In the genomic region with DNA sequence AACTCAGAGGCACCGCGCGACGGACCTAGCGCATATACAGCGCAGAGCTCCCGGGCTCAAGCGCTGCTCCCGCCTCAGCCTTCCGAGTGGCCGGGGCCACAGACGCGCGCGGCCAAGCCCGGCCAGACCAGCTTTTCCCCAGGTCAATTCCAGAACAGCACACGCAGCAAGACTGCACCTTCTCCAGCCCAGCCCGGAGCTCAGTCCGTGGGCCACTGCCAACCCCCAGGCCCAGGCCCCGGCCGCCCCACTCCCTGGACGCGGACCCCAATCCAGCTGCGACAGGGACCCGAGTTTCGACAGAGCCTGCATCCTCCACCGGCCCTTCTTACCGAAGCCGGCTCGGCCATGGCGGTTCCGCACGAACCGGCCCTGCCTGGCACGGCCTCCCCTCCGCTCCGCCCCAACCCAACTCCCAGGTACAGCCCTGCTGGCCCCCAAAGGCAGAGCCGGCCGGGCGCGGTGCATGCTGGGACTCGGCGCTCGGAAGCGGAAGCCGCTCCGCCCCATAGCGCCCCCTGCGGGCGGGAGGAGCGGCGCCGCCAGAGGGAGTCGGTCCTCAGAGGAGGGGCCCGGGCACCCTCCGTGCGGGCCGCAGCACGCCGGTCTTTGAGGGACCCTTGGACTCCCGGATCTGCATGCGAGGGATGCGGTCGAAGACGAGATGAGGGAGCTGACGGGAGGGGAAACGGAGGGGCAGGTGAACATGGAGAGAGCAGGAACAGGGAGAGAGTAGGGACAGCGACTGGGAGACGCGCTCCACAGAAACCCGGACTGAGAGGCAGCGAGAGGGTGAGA, we compare ENCODE assay signal across 8 cellular contexts. TPM values are rescaled to one million over a fixed set of nuclear protein-coding genes. Genes with fewer than 3 reads are reported as not detected.
DNase-seq lines count a peak whose midpoint lies in the region; ATAC-seq and TF ChIP-seq lines count a peak whose summit lies in the region.

A gene with protein sequence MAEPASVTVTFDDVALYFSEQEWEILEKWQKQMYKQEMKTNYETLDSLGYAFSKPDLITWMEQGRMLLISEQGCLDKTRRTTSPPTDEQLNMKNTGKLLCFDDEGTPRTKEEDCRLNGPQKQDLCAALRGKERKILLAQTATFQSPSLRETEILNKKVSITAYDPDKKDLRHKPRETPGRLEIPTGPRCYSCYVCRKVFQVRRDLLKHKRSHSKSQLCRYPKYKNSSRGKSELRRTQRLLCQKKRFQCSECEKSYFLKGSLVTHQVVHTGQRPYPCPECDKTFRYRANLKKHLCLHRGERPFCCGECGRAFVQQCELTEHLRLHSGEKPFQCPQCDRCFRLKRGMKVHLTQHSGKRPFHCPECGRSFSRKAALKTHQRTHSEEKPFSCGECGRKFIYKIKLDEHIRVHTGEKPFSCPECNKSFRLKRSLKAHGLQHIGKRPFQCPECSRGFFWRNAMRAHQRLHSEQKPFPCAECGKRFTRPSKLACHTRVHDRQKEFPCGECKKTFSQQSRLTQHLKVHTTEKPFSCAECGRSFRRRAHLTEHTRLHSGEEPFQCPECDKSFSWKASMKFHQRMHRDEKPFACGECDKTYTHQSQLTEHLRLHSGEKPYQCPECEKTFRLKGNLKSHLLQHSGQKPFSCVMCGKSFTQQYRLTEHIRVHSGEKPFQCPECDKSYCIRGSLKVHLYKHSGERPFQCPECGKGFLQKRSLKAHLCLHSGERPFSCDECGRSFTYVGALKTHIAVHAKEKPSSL (minus strand): TSS at position 461 of the 798 bp plus-strand sequence. CDS start 111 bp downstream, at position 350.

- no peaks in the 10 kb centered on the region for H4K20me1 ChIP-seq in OCI-LY1 (ENCODE audit: insufficient read depth, low read length)

- TF ChIP-seq CTCF in OCI-LY1 (IDR thresholded peaks at IDR 0.05; ENCODE audit: low read length) (peak; percentile 97), epithelial cell of esophagus (IDR thresholded peaks at IDR 0.05; ENCODE audit: insufficient read depth, low read depth, low read length, missing control alignments) (peak; percentile 63)

- H2AFZ ChIP-seq in OCI-LY1 (ENCODE audit: low read length): peak within 1 kb of the TSS; percentile 9; the same call in 1 of the 2 replicates

- H3K36me3 ChIP-seq in HUES64 (ENCODE audit: insufficient read depth, low read length) (peaks cover 13% of the 10 kb centered on the region), OCI-LY1 (ENCODE audit: insufficient read depth, low read length) (peaks cover 17% of the 10 kb centered on the region), mucosa of rectum (ENCODE audit: control insufficient read depth in 2 of 2, insufficient read depth in 2 of 2, low read length in 2 of 2) (peaks cover 0 to 4% of the 10 kb centered on the region in 2 donors)

- WGBS in HUES64: under 1% methylated on average over 72 of the region's 72 CpGs

- peak within 1 kb of the TSS; percentile 93 for H3K9ac ChIP-seq in HUES64 (ENCODE audit: low read depth, low read length)
- peak within 1 kb of the TSS; percentile 86 for H3K9ac ChIP-seq in OCI-LY1 (ENCODE audit: low read length)
- H3K9ac ChIP-seq in mucosa of rectum (ENCODE audit: low read depth in 1 of 2, low read length in 2 of 2): peak within 1 kb of the TSS; percentile 96 to 98

- H3F3A ChIP-seq in OCI-LY1 (ENCODE audit: insufficient read depth, low read length): 0 out of 2 replicates have a peak, but pooled peaks cover 6% of the 10 kb centered on the region

- no peaks in the 10 kb centered on the region for H3K9me2 ChIP-seq in OCI-LY1 (ENCODE audit: low read depth, low read length)

- H3K27me3 ChIP-seq in HUES64 (ENCODE audit: insufficient read depth, low read length) (no peaks in the 10 kb centered on the region), OCI-LY1 (ENCODE audit: insufficient read depth, low read length) (no peaks in the 10 kb centered on the region), mucosa of rectum (ENCODE audit: control insufficient read depth in 2 of 2, insufficient read depth in 2 of 2, low read length in 2 of 2) (no peaks in the 10 kb centered on the region)

- peak within 1 kb of the TSS; percentile 80 for H3K4me3 ChIP-seq in HUES64 (ENCODE audit: low read length)
- H3K4me3 ChIP-seq in OCI-LY1 (ENCODE audit: low read depth, low read length, poor library complexity, severe bottlenecking): peak within 1 kb of the TSS; percentile 83
- peak within 1 kb of the TSS; percentile 97 for H3K4me3 ChIP-seq in epithelial cell of esophagus (ENCODE audit: low read length)
- peak within 1 kb of the TSS; percentile 98 to 99 for H3K4me3 ChIP-seq in mucosa of rectum (ENCODE audit: low read length in 2 of 2)

- H3K9me3 ChIP-seq in HUES64 (ENCODE audit: insufficient read depth, low read depth, low read length) (peaks cover 10% of the 10 kb centered on the region), OCI-LY1 (ENCODE audit: low read length) (peaks cover 9% of the 10 kb centered on the region), mucosa of rectum (ENCODE audit: control insufficient read depth in 2 of 2, low read length in 2 of 2) (peaks cover 0 to 2% of the 10 kb centered on the region in 2 donors)

- ATAC-seq in GM21515 (IDR thresholded peaks at IDR 0.05; ENCODE audit: unreplicated experiment): peak; percentile 82

- H3K4me2 ChIP-seq in OCI-LY1 (ENCODE audit: low read length): peak within 1 kb of the TSS; percentile 90

- DNase-seq in DMS 273 treated with DMSO at 0.1 percent for 48 hours (lab: John Stamatoyannopoulos, UW): peak; percentile 94
- DNase-seq in activated T-cell treated with anti-CD3 and anti-CD28 coated beads for 24 hours (ENCODE audit: low read depth): peak; percentile 94
- peak; percentile 95 for DNase-seq in epithelial cell of esophagus (ENCODE audit: low read depth)
- DNase-seq in stimulated activated CD8-positive, alpha-beta memory T cell treated with anti-CD3 and anti-CD28 coated beads, Interleukin-4, amount 100 ng/mL, for 48 hours: peak; percentile 96

- peak within 1 kb of the TSS; percentile 87 for H3K27ac ChIP-seq in HUES64 (ENCODE audit: low read depth, low read length)
- peak within 1 kb of the TSS; percentile 84 for H3K27ac ChIP-seq in OCI-LY1 (ENCODE audit: low read depth, low read length, poor library complexity, severe bottlenecking)
- H3K27ac ChIP-seq in mucosa of rectum (ENCODE audit: low read depth in 2 of 2, low read length in 2 of 2): peak within 1 kb of the TSS; percentile 89 to 96

- no peaks in the 10 kb centered on the region for H3K79me2 ChIP-seq in OCI-LY1 (ENCODE audit: insufficient read depth, low read length)

- H3K4me1 ChIP-seq in HUES64 (ENCODE audit: insufficient read depth, low read length) (peaks cover 9% of the 10 kb centered on the region), OCI-LY1 (ENCODE audit: insufficient read depth, low read length, severe bottlenecking) (peaks cover 17% of the 10 kb centered on the region), mucosa of rectum (ENCODE audit: control insufficient read depth in 2 of 2, insufficient read depth in 2 of 2, low read length in 2 of 2) (peaks cover 3 to 9% of the 10 kb centered on the region in 2 donors)

RNA-seq across cellular contexts. Expression of the gene that starts here (rescaled TPM):
- 3.5 TPM for polyA plus RNA-seq in HUES64 (2013, experiment 1 of 2)
- 4.8 TPM for polyA plus RNA-seq in HUES64 (2013, experiment 2 of 2)

Comparison
In these comparisons a context has a peak if more than half of its experiments do, and no peak if none do; other contexts are left out.
1. Peak in every context shown above with its lines: DNase-seq, ATAC-seq, H3K4me3 ChIP-seq and H3K27ac ChIP-seq.